ENCODE assay signal across 9 cellular contexts in the genomic region with DNA sequence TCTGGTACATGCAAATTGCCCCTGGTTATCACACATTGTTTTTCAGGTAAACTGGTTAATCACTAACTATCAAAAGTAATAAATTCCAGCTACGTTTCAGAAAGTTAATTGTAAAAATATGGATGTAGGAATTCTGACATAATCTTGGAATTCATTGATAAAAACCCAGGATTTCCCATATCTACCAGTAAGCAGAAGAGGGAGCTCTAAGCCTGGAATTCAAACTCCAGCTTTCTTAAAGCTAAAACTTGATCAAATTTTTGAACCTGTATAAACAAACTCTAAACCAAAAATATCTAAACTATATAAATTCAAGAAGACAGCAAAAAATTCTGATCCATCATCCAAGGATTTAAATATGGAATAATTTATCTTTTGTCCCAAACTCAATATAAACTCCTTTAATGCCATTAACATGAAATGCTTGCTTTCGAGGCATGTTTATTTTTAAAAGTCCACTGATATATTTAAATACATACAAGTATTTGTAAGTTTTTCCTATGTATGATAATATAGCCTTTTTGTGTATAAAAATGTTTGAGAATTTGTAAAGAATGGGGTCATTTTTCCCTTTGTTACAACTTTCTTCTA.
DNase-seq lines count a peak whose midpoint lies in the region; FAIRE-seq and TF ChIP-seq lines count a peak whose summit lies in the region.
"Had no signal": no experiment of that assay in that cellular context is flagged by ENCODE, and none has a peak within 500 bp of the region (broad histone marks: within the 10 kb centered on the region; RNA-seq: fewer than 3 reads in every experiment).

No MANE protein-coding gene starts in this region.

- H3K4me1 Mint-ChIP-seq in activated T-cell treated with anti-CD3 and anti-CD28 coated beads, Interleukin-2, amount 50 U/mL, for 24 hours (ENCODE audit: low read depth) = no peaks in the 10 kb centered on the region
- H3K4me1 Mint-ChIP-seq: activated naive CD4-positive, alpha-beta T cell treated with anti-CD3 and anti-CD28 coated beads, Interleukin-2, amount 50 U/mL, for 24 hours had no signal

- H3K36me3 ChIP-seq in ACC112 (ENCODE audit: insufficient read depth, low read length) (no peaks in the 10 kb centered on the region), WERI-Rb-1 (no peaks in the 10 kb centered on the region), kidney (ENCODE audit: control insufficient read depth in 1 of 2, insufficient read depth in 2 of 2, low read length in 2 of 2) (no peaks in the 10 kb centered on the region)

- H3K4me3 Mint-ChIP-seq in activated T-cell treated with anti-CD3 and anti-CD28 coated beads, Interleukin-2, amount 50 U/mL, for 24 hours = no peak overlapping the region
- H3K4me3 Mint-ChIP-seq: activated naive CD4-positive, alpha-beta T cell treated with anti-CD3 and anti-CD28 coated beads, Interleukin-2, amount 50 U/mL, for 24 hours had no signal

- H3K79me2 ChIP-seq in ACC112 (ENCODE audit: control insufficient read depth, insufficient read depth, low read length, unreplicated experiment) = no peaks in the 10 kb centered on the region

- intact Hi-C loops in kidney (cut with DNase I) = no loop called here

- no peaks in the 10 kb centered on the region for H3K36me3 Mint-ChIP-seq in activated T-cell treated with anti-CD3 and anti-CD28 coated beads, Interleukin-2, amount 50 U/mL, for 24 hours (ENCODE audit: low read depth)
- H3K36me3 Mint-ChIP-seq: activated naive CD4-positive, alpha-beta T cell treated with anti-CD3 and anti-CD28 coated beads, Interleukin-2, amount 50 U/mL, for 24 hours had no signal

- TF ChIP-seq CTCF in WERI-Rb-1 (IDR thresholded peaks at IDR 0.05; ENCODE audit: low read depth, low read length) (peak; percentile 22; the same call in 1 of the 2 replicates), kidney (IDR thresholded peaks at IDR 0.05; ENCODE audit: borderline replicate concordance, extremely low read depth, insufficient read depth) (peak; percentile 67)

- H3K4me1 ChIP-seq in ACC112 (ENCODE audit: control insufficient read depth, insufficient read depth, low read length, unreplicated experiment) (peaks cover 21% of the 10 kb centered on the region), kidney (ENCODE audit: control insufficient read depth in 1 of 2, insufficient read depth in 1 of 2, low read depth in 1 of 2, low read length in 2 of 2) (no peaks in the 10 kb centered on the region)

- H3K4me3 ChIP-seq in ACC112 (ENCODE audit: low read depth, low read length) (no peak overlapping the region), WERI-Rb-1 (ENCODE audit: low read depth, low read length) (no peak overlapping the region), kidney (ENCODE audit: low read length in 2 of 2) (no peak overlapping the region)

- H3K27ac ChIP-seq in ACC112 (ENCODE audit: low read depth, low read length) = no peak overlapping the region
- no peak overlapping the region for H3K27ac ChIP-seq in WERI-Rb-1
- H3K27ac ChIP-seq in kidney (ENCODE audit: low read depth in 2 of 2, low read length in 2 of 2) = no peak overlapping the region

- no peaks in the 10 kb centered on the region for H3K9me3 ChIP-seq in WERI-Rb-1 (ENCODE audit: severe bottlenecking)
- no peaks in the 10 kb centered on the region for H3K9me3 ChIP-seq in kidney (ENCODE audit: control insufficient read depth in 1 of 2, low read length in 2 of 2)

- no peak overlapping the region for H3K27ac Mint-ChIP-seq in activated T-cell treated with anti-CD3 and anti-CD28 coated beads, Interleukin-2, amount 50 U/mL, for 24 hours
- H3K27ac Mint-ChIP-seq: activated naive CD4-positive, alpha-beta T cell treated with anti-CD3 and anti-CD28 coated beads, Interleukin-2, amount 50 U/mL, for 24 hours had no signal

- FAIRE-seq in kidney (lab: Jason Lieb, UNC) = peak; percentile 95

- H3K27me3 Mint-ChIP-seq in activated T-cell treated with anti-CD3 and anti-CD28 coated beads, Interleukin-2, amount 50 U/mL, for 24 hours = no peaks in the 10 kb centered on the region

- H3K9ac ChIP-seq in kidney (ENCODE audit: low read length in 2 of 2) = no peak overlapping the region

- peak overlapping the region; percentile 15 for H2AFZ ChIP-seq in ACC112 (ENCODE audit: low read length, unreplicated experiment)

- H3K9me3 Mint-ChIP-seq in activated T-cell treated with anti-CD3 and anti-CD28 coated beads, Interleukin-2, amount 50 U/mL, for 24 hours = no peaks in the 10 kb centered on the region
- H3K9me3 Mint-ChIP-seq: activated naive CD4-positive, alpha-beta T cell treated with anti-CD3 and anti-CD28 coated beads, Interleukin-2, amount 50 U/mL, for 24 hours had no signal

- DNase-seq in HCEC 1CT (peak; percentile 63), WERI-Rb-1 (no peak), kidney (no peak), iPS-NIHi7 (ENCODE audit: extremely low spot score) (no peak)
- no peak for DNase-seq in stimulated activated CD4-positive, alpha-beta T cell treated with anti-CD3 and anti-CD28 coated beads, Interleukin-12 subunit alpha, Interleukin-12 subunit beta, amount 100 ng/mL, for 4 hours
- no peak for DNase-seq in activated T-cell treated with anti-CD3 and anti-CD28 coated beads, Interleukin-2, amount 50 U/mL, for 24 hours
- no peak for DNase-seq in stimulated activated CD4-positive, alpha-beta T cell treated with anti-CD3 and anti-CD28 coated beads, Interleukin-4, amount 100 ng/mL, for 4 hours

- H3K27me3 ChIP-seq in ACC112 (ENCODE audit: insufficient read depth, low read length) (no peaks in the 10 kb centered on the region), WERI-Rb-1 (ENCODE audit: insufficient read depth, low read depth, severe bottlenecking) (no peaks in the 10 kb centered on the region)
